In the genomic region with DNA sequence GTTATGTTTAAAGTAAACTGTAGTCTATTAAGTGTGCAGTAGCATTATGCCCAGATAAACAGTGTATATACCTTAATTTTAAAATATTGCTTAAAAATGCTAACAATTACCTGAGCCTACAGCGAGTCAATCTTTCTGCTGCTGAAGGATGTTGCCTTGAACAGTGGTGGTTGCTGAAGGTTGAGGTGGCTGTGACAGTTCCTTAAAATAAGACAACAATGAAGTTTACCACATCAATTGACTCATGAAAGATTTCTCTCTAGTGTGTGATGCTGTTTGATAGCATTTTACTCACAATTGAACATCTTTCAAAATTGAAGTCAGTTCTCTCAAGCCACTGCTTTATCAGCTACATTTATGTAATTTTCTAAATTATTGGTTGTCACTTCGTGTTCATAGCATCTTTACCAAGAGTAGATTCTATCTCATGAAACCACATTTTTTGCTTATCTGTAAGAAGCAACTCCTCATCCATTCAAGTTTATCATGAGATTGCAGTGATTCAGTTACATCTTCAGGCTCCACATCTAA, we compare ENCODE assay signal across 19 cellular contexts. TPM values are rescaled to one million over a fixed set of nuclear protein-coding genes. Genes with fewer than 3 reads are reported as not detected.
A peak's percentile ranks its signal among the peaks of the same experiment; 100 is the strongest.
DNase-seq lines count a peak whose midpoint lies in the region; ATAC-seq and TF ChIP-seq lines count a peak whose summit lies in the region.
"Had no signal": no experiment of that assay in that cellular context is flagged by ENCODE, and none has a peak within 500 bp of the region (broad histone marks: within the 10 kb centered on the region; RNA-seq: fewer than 3 reads in every experiment).

No MANE protein-coding gene starts in this region.

- no peak overlapping the region for H2BK5ac ChIP-seq in trophoblast cell (ENCODE audit: low read depth, low read length, poor library complexity)

- no peak overlapping the region for H4K12ac ChIP-seq in trophoblast cell (ENCODE audit: low read depth, low read length)

- H2AK5ac ChIP-seq in trophoblast cell (ENCODE audit: low read length) = no peak overlapping the region

- POLR2A ChIA-PET in CD4-positive, alpha-beta T cell (lab: Charles Lee) = no interaction called here

- peaks cover 0 to 4% of the 10 kb centered on the region in 2 experiments for H3K36me3 ChIP-seq in trophoblast cell (ENCODE audit: control insufficient read depth in 1 of 2, insufficient read depth in 2 of 2, low read length in 2 of 2)

- H3K4me1 ChIP-seq in trophoblast cell (ENCODE audit: control insufficient read depth in 1 of 2, insufficient read depth in 2 of 2, low read length in 2 of 2) = peaks cover 0 to 4% of the 10 kb centered on the region in 2 experiments
- H3K4me1 ChIP-seq in foreskin keratinocyte = no peaks in the 10 kb centered on the region
- H3K4me1 ChIP-seq: BLaER1 had no signal

- no peaks in the 10 kb centered on the region for H3K4me1 Mint-ChIP-seq in activated T-cell treated with anti-CD3 and anti-CD28 coated beads, Interleukin-2, amount 50 U/mL, for 72 hours (ENCODE audit: low read depth)
- H3K4me1 Mint-ChIP-seq in CD4-positive, alpha-beta T cell (ENCODE audit: low read depth) = no peaks in the 10 kb centered on the region
- H3K4me1 Mint-ChIP-seq: B cell, GM23338 had no signal

- no peaks in the 10 kb centered on the region for H3K79me2 ChIP-seq in trophoblast cell (ENCODE audit: control insufficient read depth, insufficient read depth, low read length, poor library complexity)

- no peak overlapping the region for H2BK120ac ChIP-seq in trophoblast cell (ENCODE audit: insufficient read depth, low read length, poor library complexity)

- peaks cover 0 to 1% of the 10 kb centered on the region in 2 donors for H3K9me3 Mint-ChIP-seq in activated T-cell treated with anti-CD3 and anti-CD28 coated beads, Interleukin-2, amount 50 U/mL, for 72 hours
- no peaks in the 10 kb centered on the region for H3K9me3 Mint-ChIP-seq in CD4-positive, alpha-beta T cell
- H3K9me3 Mint-ChIP-seq: CD4-positive, CD25-positive, alpha-beta regulatory T cell; GM23338; H9 had no signal

- H3K9me3 ChIP-seq in CD4-positive, alpha-beta T cell (ENCODE audit: control insufficient read depth, low read length) = no peaks in the 10 kb centered on the region
- no peaks in the 10 kb centered on the region for H3K9me3 ChIP-seq in trophoblast cell (ENCODE audit: insufficient read depth, low read depth, low read length)
- H3K9me3 ChIP-seq: BLaER1 had no signal

- no peak for TF ChIP-seq CTCF in CD4-positive, alpha-beta T cell (IDR thresholded peaks at IDR 0.05)
- no peak for TF ChIP-seq CTCF in foreskin keratinocyte (conservative IDR thresholded peaks at IDR 0.05)

- H3K27me3 ChIP-seq in CD4-positive, alpha-beta T cell (ENCODE audit: control insufficient read depth, insufficient read depth, low read length) = no peaks in the 10 kb centered on the region
- H3K27me3 ChIP-seq in trophoblast cell (ENCODE audit: insufficient read depth, low read length) (no peaks in the 10 kb centered on the region), foreskin keratinocyte (no peaks in the 10 kb centered on the region)
- H3K27me3 ChIP-seq: BLaER1 had no signal

- no peaks in the 10 kb centered on the region for H3K27me3 Mint-ChIP-seq in activated T-cell treated with anti-CD3 and anti-CD28 coated beads, Interleukin-2, amount 50 U/mL, for 72 hours (ENCODE audit: low read depth)
- no peaks in the 10 kb centered on the region for H3K27me3 Mint-ChIP-seq in CD4-positive, alpha-beta T cell
- H3K27me3 Mint-ChIP-seq: CD4-positive, CD25-positive, alpha-beta regulatory T cell had no signal

- H3K27ac ChIP-seq in CD4-positive, alpha-beta T cell (ENCODE audit: low read depth, low read length) = no peak overlapping the region
- H3K27ac ChIP-seq in trophoblast cell (ENCODE audit: low read depth, low read length) (no peak overlapping the region), foreskin keratinocyte (no peak overlapping the region)
- H3K27ac ChIP-seq: 22Rv1, BLaER1, C4-2B had no signal

- no peak overlapping the region for H3K23ac ChIP-seq in trophoblast cell (ENCODE audit: low read length)

- H3K18ac ChIP-seq in trophoblast cell (ENCODE audit: low read length) = no peak overlapping the region

- H3K4me2 ChIP-seq in trophoblast cell (ENCODE audit: low read length) = no peak overlapping the region
- H3K4me2 ChIP-seq: BLaER1, GM23338 had no signal

- no CpG with 5 or more reads among the region's 2 CpGs for WGBS in trophoblast cell (ENCODE audit: extremely low coverage, insufficient coverage, insufficient read length)

- no peaks in the 10 kb centered on the region for H3K79me1 ChIP-seq in trophoblast cell (ENCODE audit: low read length)

- H3K4ac ChIP-seq in trophoblast cell (ENCODE audit: low read depth, low read length) = no peak overlapping the region

- H2BK12ac ChIP-seq in trophoblast cell (ENCODE audit: low read length) = no peak overlapping the region

- intact Hi-C loops in CD4-positive, alpha-beta T cell (cut with DNase I, micrococcal nuclease) = no loop called here

- H2AFZ ChIP-seq in trophoblast cell (ENCODE audit: insufficient read depth, low read length, poor library complexity) = no peak overlapping the region
- H2AFZ ChIP-seq: GM23338 had no signal

- H3K4me3 ChIP-seq in Jurkat, Clone E6-1 (ENCODE audit: low read length) = no peak overlapping the region
- no peak overlapping the region for H3K4me3 ChIP-seq in trophoblast cell (ENCODE audit: low read depth, low read length)
- H3K4me3 ChIP-seq: BLaER1, GM23338 had no signal

- DNase-seq in activated T-cell treated with anti-CD3 and anti-CD28 coated beads, Interleukin-2, amount 50 U/mL, for 72 hours = no peak
- no peak for DNase-seq in activated T-cell treated with anti-CD3 and anti-CD28 coated beads for 4 hours
- DNase-seq in CD4-positive, alpha-beta T cell = no peak
- DNase-seq in Jurkat, Clone E6-1 (ENCODE audit: low read depth, low spot score) = peak; percentile 63
- peak; percentile 13 to 80 for DNase-seq in trophoblast cell
- no peak for DNase-seq in NCI-H226
- DNase-seq in foreskin keratinocyte = no peak
- DNase-seq: CD4-positive, CD25-positive, alpha-beta regulatory T cell; COR-L47; DMS153; EL; GF-D8; H9 had no signal

- H4K91ac ChIP-seq in trophoblast cell (ENCODE audit: low read depth, low read length) = no peak overlapping the region

- ATAC-seq in activated T-cell treated with anti-CD3 and anti-CD28 coated beads, Interleukin-2, amount 50 U/mL, for 72 hours (replicated peaks in 1 of 2) = no peak
- peak; percentile 43 for ATAC-seq in CD4-positive, alpha-beta T cell (ENCODE audit: poor library complexity)
- no peak for ATAC-seq in foreskin keratinocyte
- ATAC-seq: GM23338, HCT116 had no signal

- no peak overlapping the region for H3K9ac ChIP-seq in trophoblast cell (ENCODE audit: low read length)
- H3K9ac ChIP-seq: BLaER1 had no signal

- CTCF ChIA-PET in CD4-positive, alpha-beta T cell (lab: Charles Lee) = no interaction called here

- no peak overlapping the region for H3K4me3 Mint-ChIP-seq in activated T-cell treated with anti-CD3 and anti-CD28 coated beads, Interleukin-2, amount 50 U/mL, for 72 hours
- H3K4me3 Mint-ChIP-seq in CD4-positive, alpha-beta T cell = no peak overlapping the region
- H3K4me3 Mint-ChIP-seq: B cell; CD4-positive, CD25-positive, alpha-beta regulatory T cell; GM23338; H9 had no signal

- H3K27ac Mint-ChIP-seq in activated T-cell treated with anti-CD3 and anti-CD28 coated beads, Interleukin-2, amount 50 U/mL, for 72 hours = peak overlapping the region; percentile 2
- no peak overlapping the region for H3K27ac Mint-ChIP-seq in CD4-positive, alpha-beta T cell
- H3K27ac Mint-ChIP-seq: B cell, GM23338 had no signal

- H4K8ac ChIP-seq in trophoblast cell (ENCODE audit: low read depth, low read length) = no peak overlapping the region

- no peak overlapping the region for H3K14ac ChIP-seq in trophoblast cell (ENCODE audit: low read length)

- H3K36me3 Mint-ChIP-seq in activated T-cell treated with anti-CD3 and anti-CD28 coated beads, Interleukin-2, amount 50 U/mL, for 72 hours (ENCODE audit: insufficient read depth in 2 of 2) = peaks cover 2 to 16% of the 10 kb centered on the region in 2 donors
- peaks cover 50% of the 10 kb centered on the region for H3K36me3 Mint-ChIP-seq in CD4-positive, alpha-beta T cell (ENCODE audit: low read depth)

RNA-seq across cellular contexts. Expression of gene CMAS, which starts 20.3 kb away (rescaled TPM):
- 10 to 100 TPM; 37.4 to 39.5 TPM for total RNA-seq in activated T-cell treated with anti-CD3 and anti-CD28 coated beads, Interleukin-2, amount 50 U/mL, for 72 hours
- total RNA-seq in CD4-positive, alpha-beta T cell = 1 to 10 TPM; 5.5 to 7.0 TPM
- polyA plus RNA-seq in Jurkat, Clone E6-1 (2012; ENCODE audit: insufficient read depth, insufficient read length) = 58.7 TPM
- 53.8 and 54.3 TPM in 2 replicates for polyA plus RNA-seq in trophoblast cell (2013)
- total RNA-seq in foreskin keratinocyte = 47.9 and 49.1 TPM in 2 replicates
- polyA plus RNA-seq in foreskin keratinocyte = 41.8 and 44.7 TPM in 2 replicates

Comparison
In these comparisons a context has a peak if more than half of its experiments do, and no peak if none do; other contexts are left out.
1. DNase-seq: peak in Jurkat, Clone E6-1 (single experiment) and trophoblast cell (2 of 2); none in activated T-cell treated with anti-CD3 and anti-CD28 coated beads, Interleukin-2, amount 50 U/mL, for 72 hours (0 of 2), activated T-cell treated with anti-CD3 and anti-CD28 coated beads for 4 hours (single experiment), CD4-positive, alpha-beta T cell (0 of 10), NCI-H226 (single experiment) and foreskin keratinocyte (0 of 2).